18 cellular contexts compared by ENCODE assay signal in the genomic region with DNA sequence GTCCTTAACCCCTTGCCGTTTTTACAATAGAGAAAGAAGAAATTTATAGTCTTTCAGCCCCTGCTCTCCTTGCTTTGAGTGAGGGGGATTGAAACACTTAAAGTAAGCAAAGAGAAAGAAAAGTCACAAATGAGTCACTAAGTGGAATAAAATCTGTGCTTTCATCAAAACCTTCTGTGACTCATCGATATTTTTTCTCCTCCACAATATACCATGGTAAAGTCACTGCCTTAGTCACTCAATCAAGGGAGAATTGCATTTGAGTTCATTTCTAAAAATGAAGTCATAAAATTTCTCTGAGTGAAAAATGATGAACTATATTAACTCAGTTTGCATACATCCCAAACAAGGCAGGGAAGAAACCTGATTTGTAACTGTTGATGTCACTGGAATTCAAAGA.
DNase-seq lines count a peak whose midpoint lies in the region; ATAC-seq and TF ChIP-seq lines count a peak whose summit lies in the region.
"Had no signal": no experiment of that assay in that cellular context is flagged by ENCODE, and none has a peak within 500 bp of the region (broad histone marks: within the 10 kb centered on the region; RNA-seq: fewer than 3 reads in every experiment).

No MANE protein-coding gene starts in this region.

- H3K4me3 ChIP-seq in AG10803 (ENCODE audit: low read length) (no peak overlapping the region), IMR-90 (ENCODE audit: insufficient read depth, low read depth, low read length) (no peak overlapping the region)
- H3K4me3 ChIP-seq: pancreas, stomach had no signal

- H4K8ac ChIP-seq in IMR-90 (ENCODE audit: low read depth in 2 of 2, low read length in 2 of 2), result peak overlapping the region; percentile 57 to 76; a peak in 3 of 4 replicates

- H3K36me3 ChIP-seq in IMR-90 (ENCODE audit: control insufficient read depth, insufficient read depth, low read length), result no peaks in the 10 kb centered on the region
- H3K36me3 ChIP-seq: pancreas, stomach had no signal

- no TSS peak for BruUV-seq in IMR-90 (replicated peaks; lab: Mats Ljungman, UMichigan)

- intact Hi-C loops in IMR-90 (cut with micrococcal nuclease), result no loop called here

- peak overlapping the region; percentile 84; the same call in 1 of the 2 replicates for H4K5ac ChIP-seq in IMR-90 (ENCODE audit: low read depth, low read length)

- H3K27ac Mint-ChIP-seq in brain, result peak overlapping the region in 3 of 5 experiments; percentile 25 to 92 (median 81)
- H3K27ac Mint-ChIP-seq: activated T-cell treated with anti-CD3 and anti-CD28 coated beads, Interleukin-2, amount 50 U/mL, for 24 hours; memory B cell had no signal

- no CpG with 5 or more reads among the region's 2 CpGs for WGBS in IMR-90 (ENCODE audit: extremely low coverage in 2 of 2, insufficient read length in 1 of 2), 2 experiments

- dilution Hi-C loops in IMR-90 (cut with HindIII; ENCODE audit: low sequenced_read_pairs, unreplicated experiment), result no loop called here

- peak overlapping the region; percentile 82 for H2BK120ac ChIP-seq in IMR-90 (ENCODE audit: low read depth, low read length)

- H3K27ac ChIP-seq in IMR-90 (ENCODE audit: insufficient read depth, low read length) (no peak overlapping the region; the same call in 1 of the 2 replicates), substantia nigra (ENCODE audit: low read depth, low read length, poor library complexity, severe bottlenecking) (no peak overlapping the region)
- H3K27ac ChIP-seq: C4-2B, pancreas, stomach had no signal

- H3K36me3 Mint-ChIP-seq in brain, result no peaks in the 10 kb centered on the region
- H3K36me3 Mint-ChIP-seq: memory B cell had no signal

- no peaks in the 10 kb centered on the region for H4K20me1 ChIP-seq in IMR-90 (ENCODE audit: insufficient read depth, low read length)

- peak; percentile 77 for ATAC-seq in IMR-90 (ENCODE audit: low read depth)
- ATAC-seq in HG03565 (IDR thresholded peaks at IDR 0.05; ENCODE audit: unreplicated experiment), result no peak
- ATAC-seq: pancreas had no signal

- peaks cover 2% of the 10 kb centered on the region; the same call in 1 of the 2 replicates for H3K9me1 ChIP-seq in IMR-90 (ENCODE audit: insufficient read depth, low read length)

- peak overlapping the region; percentile 4; the same call in 1 of the 2 replicates for H3K23ac ChIP-seq in IMR-90 (ENCODE audit: low read depth, low read length)

- H3K9me3 Mint-ChIP-seq in brain, result no peaks in the 10 kb centered on the region

- no peak overlapping the region for H2AK9ac ChIP-seq in IMR-90 (replicated peaks; ENCODE audit: low read depth, low read length, poor library complexity)

- POLR2A ChIA-PET in IMR-90 (lab: Charles Lee; ENCODE audit: unreplicated experiment), result no interaction called here

- H4K91ac ChIP-seq in IMR-90 (ENCODE audit: insufficient read depth, low read depth, low read length), result peak overlapping the region; percentile 79; the same call in 1 of the 2 replicates

- peaks cover 13% of the 10 kb centered on the region for H3K4me1 Mint-ChIP-seq in brain
- H3K4me1 Mint-ChIP-seq: memory B cell had no signal

- no peak for TF ChIP-seq POLR2A in IMR-90 (IDR thresholded peaks at IDR 0.05; ENCODE audit: low read depth, low read length)

- peaks cover 6% of the 10 kb centered on the region for H3K4me1 ChIP-seq in IMR-90 (ENCODE audit: control insufficient read depth, insufficient read depth, low read length)
- H3K4me1 ChIP-seq: pancreas, stomach had no signal

- H3K27me3 Mint-ChIP-seq in brain, result no peaks in the 10 kb centered on the region
- H3K27me3 Mint-ChIP-seq: activated T-cell treated with anti-CD3 and anti-CD28 coated beads, Interleukin-2, amount 50 U/mL, for 24 hours; memory B cell had no signal

- H3K4ac ChIP-seq in IMR-90 (ENCODE audit: low read depth, low read length), result peak overlapping the region; percentile 66; the same call in 1 of the 2 replicates

- no peak overlapping the region for H2AFZ ChIP-seq in IMR-90 (replicated peaks; ENCODE audit: low read length, poor library complexity)

- H2BK15ac ChIP-seq in IMR-90 (ENCODE audit: low read depth, low read length), result 0 out of 3 replicates have a peak overlapping the region, but pooled peaks have one; percentile 26

- peak overlapping the region; percentile 23; the same call in 1 of the 2 replicates for H3K9ac ChIP-seq in IMR-90 (ENCODE audit: low read depth, low read length)

- peak overlapping the region; percentile 84 for H3K56ac ChIP-seq in IMR-90 (ENCODE audit: extremely low read depth, insufficient read depth, low read length)

- DNase-seq in AG10803 (ENCODE audit: low read depth) (peak; percentile 60), IMR-90 (peak; percentile 92), kidney tubule cell (ENCODE audit: low spot score) (peak; percentile 64), substantia nigra (lab: John Stamatoyannopoulos, UW) (no peak), T-helper 2 cell (no peak), GM20000 (ENCODE audit: low spot score) (no peak)
- DNase-seq: activated CD4-positive, CD25-positive, alpha-beta regulatory T cell; activated T-cell treated with anti-CD3 and anti-CD28 coated beads, Interleukin-2, amount 50 U/mL, for 24 hours; NCI-H1048; NCI-H510A treated with DMSO at 0.1 percent for 48 hours; pancreas; SIG-M5; stimulated activated CD4-positive, alpha-beta T cell treated with anti-CD3 and anti-CD28 coated beads, Interleukin-4, amount 100 ng/mL, for 1 hour; stomach had no signal

- in situ Hi-C loops in IMR-90 (cut with MboI; ENCODE audit: low sequenced_read_pairs), result no loop called here

- H3K14ac ChIP-seq in IMR-90 (replicated peaks; ENCODE audit: low read depth, low read length), result no peak overlapping the region

- H3K27me3 ChIP-seq in IMR-90 (ENCODE audit: control insufficient read depth, insufficient read depth, low read length), result no peaks in the 10 kb centered on the region
- H3K27me3 ChIP-seq: stomach had no signal

- H2BK5ac ChIP-seq in IMR-90 (ENCODE audit: low read depth, low read length, poor library complexity, severe bottlenecking), result peak overlapping the region; percentile 87

- TF ChIP-seq CTCF in AG10803 (conservative IDR thresholded peaks at IDR 0.05; ENCODE audit: low read length), result no peak
- TF ChIP-seq CTCF in IMR-90 (conservative IDR thresholded peaks at IDR 0.05; ENCODE audit: low read depth, low read length), result no peak
- TF ChIP-seq CTCF in brain (conservative IDR thresholded peaks at IDR 0.05), result no peak
- no peak for TF ChIP-seq CTCF in GM20000 (IDR thresholded peaks at IDR 0.05; ENCODE audit: extremely low read depth, missing control alignments)

- no peak overlapping the region for H2AK5ac ChIP-seq in IMR-90 (ENCODE audit: low read depth, low read length)

- no peak for TF ChIP-seq RAD21 in IMR-90 (IDR thresholded peaks at IDR 0.05; ENCODE audit: low read length)

- H3K4me3 Mint-ChIP-seq in brain, result peak overlapping the region in 2 of 5 experiments; percentile 51 to 66
- H3K4me3 Mint-ChIP-seq: activated T-cell treated with anti-CD3 and anti-CD28 coated beads, Interleukin-2, amount 50 U/mL, for 24 hours; memory B cell had no signal

- peak overlapping the region; percentile 79; the same call in 1 of the 2 replicates for H3K4me2 ChIP-seq in IMR-90 (ENCODE audit: low read depth, low read length)

- peak overlapping the region; percentile 96; the same call in 1 of the 2 replicates for H3K18ac ChIP-seq in IMR-90 (ENCODE audit: low read depth, low read length)

- peak overlapping the region; percentile 87; the same call in 1 of the 2 replicates for H2BK20ac ChIP-seq in IMR-90 (ENCODE audit: low read depth, low read length)

- no peaks in the 10 kb centered on the region for H3K79me1 ChIP-seq in IMR-90 (ENCODE audit: low read depth in 1 of 2, low read length in 2 of 2)

- no peaks in the 10 kb centered on the region for H3K9me3 ChIP-seq in IMR-90 (ENCODE audit: control insufficient read depth, insufficient read depth, low read length)
- H3K9me3 ChIP-seq: pancreas, stomach had no signal

- CTCF ChIA-PET in IMR-90 (lab: Yijun Ruan, JAX), result interaction anchor here (1.5 to 2.6 kb wide), 2 partner anchors 14 to 293 kb away, joined by 3 to 11 read pairs; no protein-coding TSS in a partner anchor

TF ChIP-seq in IMR-90, 13 proteins besides CTCF, POLR2A, EP300 and RAD21:
- TF ChIP-seq BHLHE40 (IDR thresholded peaks at IDR 0.05; ENCODE audit: low read depth, low read length), result peak; percentile 61; the same call in 1 of the 2 replicates
- peak; percentile 68 for TF ChIP-seq NFE2L2 (IDR thresholded peaks at IDR 0.05; ENCODE audit: low read depth, low read length)
- TF ChIP-seq FOS (IDR thresholded peaks at IDR 0.05; ENCODE audit: low read depth, low read length), result peak; percentile 98
- TF ChIP-seq CHD1 (IDR thresholded peaks at IDR 0.05; ENCODE audit: low read depth, low read length), result no peak
- TF ChIP-seq CEBPB (IDR thresholded peaks at IDR 0.05; ENCODE audit: low read depth, low read length), result peak; percentile 53
- TF ChIP-seq, protein P1, sequence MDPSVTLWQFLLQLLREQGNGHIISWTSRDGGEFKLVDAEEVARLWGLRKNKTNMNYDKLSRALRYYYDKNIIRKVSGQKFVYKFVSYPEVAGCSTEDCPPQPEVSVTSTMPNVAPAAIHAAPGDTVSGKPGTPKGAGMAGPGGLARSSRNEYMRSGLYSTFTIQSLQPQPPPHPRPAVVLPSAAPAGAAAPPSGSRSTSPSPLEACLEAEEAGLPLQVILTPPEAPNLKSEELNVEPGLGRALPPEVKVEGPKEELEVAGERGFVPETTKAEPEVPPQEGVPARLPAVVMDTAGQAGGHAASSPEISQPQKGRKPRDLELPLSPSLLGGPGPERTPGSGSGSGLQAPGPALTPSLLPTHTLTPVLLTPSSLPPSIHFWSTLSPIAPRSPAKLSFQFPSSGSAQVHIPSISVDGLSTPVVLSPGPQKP (IDR thresholded peaks at IDR 0.05; ENCODE audit: borderline replicate concordance, low read depth, low read length), result no peak
- TF ChIP-seq MXI1 (IDR thresholded peaks at IDR 0.05; ENCODE audit: borderline replicate concordance, low read depth, low read length), result no peak
- TF ChIP-seq MAFK (IDR thresholded peaks at IDR 0.05; ENCODE audit: low read depth, low read length), result peak; percentile 42
TF ChIP-seq in IMR-90: peak in this region for 5.

Comparison
In these comparisons a context has a peak if more than half of its experiments do, and no peak if none do; other contexts are left out.
1. DNase-seq: peak in AG10803 (single experiment), IMR-90 (single experiment) and kidney tubule cell (single experiment); none in substantia nigra (0 of 49), T-helper 2 cell (0 of 5) and GM20000 (single experiment).